In genomic region chr1:233113009-233113712, GRCh38 we compare ENCODE assay signal across 1 cellular context.
TF ChIP-seq lines count a peak whose summit lies in the region.

No MANE protein-coding gene starts in this region.

TF ChIP-seq in HEK293, 187 proteins besides CTCF, POLR2A, EP300 and RAD21 (continued from another document and continues in another):
- TF ChIP-seq ZNF280D (tag by site-specific recombination; IDR thresholded peaks at IDR 0.05) (no peak; the same call in 1 of the 2 replicates), ZNF221 (tag by site-specific recombination; IDR thresholded peaks at IDR 0.05; ENCODE audit: borderline replicate concordance) (no peak), ZNF600 (tag by site-specific recombination; IDR thresholded peaks at IDR 0.05) (peak; percentile 97), GLIS2 (tag by site-specific recombination; IDR thresholded peaks at IDR 0.05) (no peak), ZNF16 (tag by site-specific recombination; IDR thresholded peaks at IDR 0.05; ENCODE audit: low read depth) (no peak), ZBTB1 (tag by site-specific recombination; IDR thresholded peaks at IDR 0.05) (0 out of 2 replicates have a peak, but pooled peaks have one; percentile 62), ZNF26 (tag by site-specific recombination; IDR thresholded peaks at IDR 0.05) (no peak), ZXDB (tag by site-specific recombination; IDR thresholded peaks at IDR 0.05) (peak; percentile 93), ZSCAN5A (tag by site-specific recombination; IDR thresholded peaks at IDR 0.05) (0 out of 2 replicates have a peak, but pooled peaks have one; percentile 14), TCF7L2 (IDR thresholded peaks at IDR 0.05; ENCODE audit: borderline replicate concordance, low read depth, low read length) (no peak), ZNF624 (tag by site-specific recombination; IDR thresholded peaks at IDR 0.05) (no peak), ZNF529 (tag by site-specific recombination; IDR thresholded peaks at IDR 0.05; ENCODE audit: insufficient replicate concordance) (no peak), ZNF146 (tag by site-specific recombination; IDR thresholded peaks at IDR 0.05) (peak; percentile 35; the same call in 1 of the 2 replicates), ZNF155 (tag by site-specific recombination; IDR thresholded peaks at IDR 0.05) (no peak), ZNF549 (tag by site-specific recombination; IDR thresholded peaks at IDR 0.05) (no peak), OSR2 (tag by site-specific recombination; IDR thresholded peaks at IDR 0.05) (peak; percentile 98), ZNF645 (tag by site-specific recombination; IDR thresholded peaks at IDR 0.05) (no peak; the same call in 1 of the 2 replicates), ZNF610 (tag by site-specific recombination; IDR thresholded peaks at IDR 0.05; ENCODE audit: borderline replicate concordance) (peak; percentile 53; the same call in 1 of the 2 replicates), ZNF18 (tag by site-specific recombination; IDR thresholded peaks at IDR 0.05) (no peak), OVOL3 (tag by site-specific recombination; IDR thresholded peaks at IDR 0.05) (0 out of 2 replicates have a peak, but pooled peaks have one; percentile 78), ZNF701 (tag by site-specific recombination; IDR thresholded peaks at IDR 0.05) (no peak), SP3 (tag by site-specific recombination; IDR thresholded peaks at IDR 0.05) (peak; percentile 53), ZNF335 (tag by site-specific recombination; conservative IDR thresholded peaks at IDR 0.05) (peak; percentile 97), ZNF654 (tag by site-specific recombination; IDR thresholded peaks at IDR 0.05; ENCODE audit: low read depth) (no peak), ZBTB7A (tag by site-specific recombination; IDR thresholded peaks at IDR 0.05; ENCODE audit: low read depth) (peak; percentile 74; the same call in 1 of the 2 replicates), BCL11B (tag by site-specific recombination; IDR thresholded peaks at IDR 0.05; ENCODE audit: low read depth) (no peak), MZF1 (tag by site-specific recombination; IDR thresholded peaks at IDR 0.05; ENCODE audit: borderline replicate concordance) (peak; percentile 97), ZNF416 (tag by site-specific recombination; IDR thresholded peaks at IDR 0.05) (no peak), SETDB1 (IDR thresholded peaks at IDR 0.05; ENCODE audit: insufficient read length, low read length) (peak; percentile 32), ZNF112 (tag by site-specific recombination; IDR thresholded peaks at IDR 0.05) (no peak), ZNF768 (tag by site-specific recombination; IDR thresholded peaks at IDR 0.05) (no peak), REST (tag by site-specific recombination; IDR thresholded peaks at IDR 0.05) (peak; percentile 41; the same call in 1 of the 2 replicates), ZNF239 (tag by site-specific recombination; IDR thresholded peaks at IDR 0.05) (no peak), ZNF211 (tag by site-specific recombination; IDR thresholded peaks at IDR 0.05; ENCODE audit: low read depth) (no peak), PRDM1 (tag by site-specific recombination; IDR thresholded peaks at IDR 0.05) (peak; percentile 96; the same call in 1 of the 2 replicates), ZNF324 (tag by site-specific recombination; IDR thresholded peaks at IDR 0.05) (peak; percentile 99), ZNF585B (tag by site-specific recombination; IDR thresholded peaks at IDR 0.05) (no peak), ZNF449 (tag by site-specific recombination; IDR thresholded peaks at IDR 0.05) (no peak; the same call in 1 of the 2 replicates), ZNF132 (tag by site-specific recombination; IDR thresholded peaks at IDR 0.05; ENCODE audit: borderline replicate concordance) (no peak), ZNF362 (tag by site-specific recombination; IDR thresholded peaks at IDR 0.05) (peak; percentile 85), ZNF341 (tag by site-specific recombination; IDR thresholded peaks at IDR 0.05; ENCODE audit: low read depth) (0 out of 2 replicates have a peak, but pooled peaks have one; percentile 8), ZNF48 (tag by site-specific recombination; IDR thresholded peaks at IDR 0.05) (no peak), ZNF488 (tag by site-specific recombination; IDR thresholded peaks at IDR 0.05) (peak; percentile 97), HOXD13 (CRISPR knock-in tag; IDR thresholded peaks at IDR 0.05; ENCODE audit: borderline replicate concordance) (0 out of 2 replicates have a peak, but pooled peaks have one; percentile 43), ZNF248 (tag by site-specific recombination; IDR thresholded peaks at IDR 0.05) (no peak), KLF1 (tag by site-specific recombination; IDR thresholded peaks at IDR 0.05) (no peak; the same call in 1 of the 2 replicates), ZNF830 (tag by site-specific recombination; IDR thresholded peaks at IDR 0.05; ENCODE audit: low read depth) (no peak), PBX3 (CRISPR knock-in tag; IDR thresholded peaks at IDR 0.05) (peak; percentile 79; the same call in 1 of the 2 replicates), ZBTB21 (tag by site-specific recombination; IDR thresholded peaks at IDR 0.05) (peak; percentile 96), KLF9 (tag by site-specific recombination; IDR thresholded peaks at IDR 0.05; ENCODE audit: low read depth) (no peak)
